Comparison of ENCODE assay signal across 13 cellular contexts in the genomic region with DNA sequence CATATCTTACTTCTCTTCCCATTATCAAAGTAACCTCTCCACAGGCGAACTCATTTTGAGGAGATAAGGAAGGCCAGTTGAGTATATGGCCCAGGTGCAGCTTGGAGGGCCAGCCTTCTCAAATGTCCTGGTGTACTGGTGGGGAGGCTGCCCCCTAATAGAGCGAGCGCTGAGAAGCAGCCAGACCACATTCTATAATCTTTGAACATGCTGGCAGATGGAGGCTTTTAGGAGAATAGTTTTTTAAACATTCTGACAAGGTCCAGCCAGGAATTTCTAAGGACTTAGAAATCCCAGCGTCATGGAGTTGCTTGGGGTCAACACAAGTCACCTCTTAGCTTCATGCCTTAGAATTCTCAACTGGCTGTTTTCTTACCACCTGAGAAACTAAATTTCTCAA.
"Had no signal": no experiment of that assay in that cellular context is flagged by ENCODE, and none has a peak within 500 bp of the region (broad histone marks: within the 10 kb centered on the region; RNA-seq: fewer than 3 reads in every experiment).

No MANE protein-coding gene starts in this region.

- H3K27me3 ChIP-seq: thyroid gland had no signal

- ATAC-seq: activated T-cell treated with anti-CD3 and anti-CD28 coated beads, Interleukin-2, amount 50 U/mL, for 4 hours; effector memory CD8-positive, alpha-beta T cell had no signal

- H3K9me3 Mint-ChIP-seq: activated T-cell treated with anti-CD3 and anti-CD28 coated beads, Interleukin-2, amount 50 U/mL, for 4 hours; brain; effector memory CD8-positive, alpha-beta T cell; nephron; T-helper 2 cell treated with Interferon-gamma antibody and Interleukin-4, amounts not matched to agents 5 μg/mL and 100 μg/mL, for 36 hours had no signal

- H3K27me3 Mint-ChIP-seq: brain; effector memory CD8-positive, alpha-beta T cell had no signal

- H3K9me3 ChIP-seq: thyroid gland had no signal

- H3K27ac ChIP-seq: thyroid gland had no signal

- H3K4me3 ChIP-seq: lung, thyroid gland had no signal

- DNase-seq: activated CD4-positive, alpha-beta T cell treated with anti-CD3 and anti-CD28 coated beads for 4 hours; activated gamma-delta T cell treated with Interleukin-2 at 50 U/mL for 16 hours; activated T-cell treated with anti-CD3 and anti-CD28 coated beads, Interleukin-2, amount 50 U/mL, for 4 hours; amygdala; effector memory CD8-positive, alpha-beta T cell; hippocampal formation; stimulated activated CD4-positive, alpha-beta T cell treated with anti-CD3 and anti-CD28 coated beads, Interleukin-2, amount 100 ng/mL, for 48 hours; SW 1271; thyroid gland had no signal

- H3K4me3 Mint-ChIP-seq: activated T-cell treated with anti-CD3 and anti-CD28 coated beads, Interleukin-2, amount 50 U/mL, for 4 hours; brain; effector memory CD8-positive, alpha-beta T cell; nephron; T-helper 2 cell treated with Interferon-gamma antibody and Interleukin-4, amounts not matched to agents 5 μg/mL and 100 μg/mL, for 36 hours had no signal

- H3K27ac Mint-ChIP-seq: nephron had no signal
